Comparison of ENCODE assay signal across 10 cellular contexts in genomic region chr9:20209421-20210340, GRCh38.
DNase-seq lines count a peak whose midpoint lies in the region; ATAC-seq and FAIRE-seq lines count a peak whose summit lies in the region.
"Had no signal": no experiment of that assay in that cellular context is flagged by ENCODE, and none has a peak within 500 bp of the region (broad histone marks: within the 10 kb centered on the region; RNA-seq: fewer than 3 reads in every experiment).

No MANE protein-coding gene starts in this region.

- peak overlapping the region; percentile 34 for H3K4me3 Mint-ChIP-seq in activated CD4-positive, alpha-beta T cell treated with anti-CD3 and anti-CD28 coated beads, Interleukin-2, amount 10 ng/mL, durations not matched to agents 7 days and 5 days
- H3K4me3 Mint-ChIP-seq in activated naive CD8-positive, alpha-beta T cell: peak overlapping the region; percentile 76

- H3K9me3 Mint-ChIP-seq in activated CD4-positive, alpha-beta T cell treated with anti-CD3 and anti-CD28 coated beads, Interleukin-2, amount 10 ng/mL, durations not matched to agents 7 days and 5 days: peaks cover 7% of the 10 kb centered on the region
- no peaks in the 10 kb centered on the region for H3K9me3 Mint-ChIP-seq in activated naive CD8-positive, alpha-beta T cell (ENCODE audit: low read depth)

- CTCF ChIA-PET in activated CD4-positive, alpha-beta T cell treated with anti-CD3 and anti-CD28 coated beads, Interleukin-2, amount 10 ng/mL, durations not matched to agents 7 days and 5 days (lab: Charles Lee): interaction anchor here (0.7 to 1.2 kb wide), 4 partner anchors 14 to 699 kb away, joined by 3 to 5 read pairs (median 3); no protein-coding TSS in a partner anchor

- POLR2A ChIA-PET in activated CD4-positive, alpha-beta T cell treated with anti-CD3 and anti-CD28 coated beads, Interleukin-2, amount 10 ng/mL, durations not matched to agents 7 days and 5 days (lab: Charles Lee): interaction anchor here (0.7 to 1.7 kb wide), 3 partner anchors 33 to 413 kb away, joined by 3 to 7 read pairs (median 3); partner anchors contain the start of gene MLLT3

- H3K4me1 Mint-ChIP-seq in activated CD4-positive, alpha-beta T cell treated with anti-CD3 and anti-CD28 coated beads, Interleukin-2, amount 10 ng/mL, durations not matched to agents 7 days and 5 days: peaks cover 51% of the 10 kb centered on the region
- peaks cover 38% of the 10 kb centered on the region for H3K4me1 Mint-ChIP-seq in activated naive CD8-positive, alpha-beta T cell (ENCODE audit: low read depth)

- H3K36me3 Mint-ChIP-seq in activated CD4-positive, alpha-beta T cell treated with anti-CD3 and anti-CD28 coated beads, Interleukin-2, amount 10 ng/mL, durations not matched to agents 7 days and 5 days (ENCODE audit: low read depth): peaks cover 20% of the 10 kb centered on the region
- no peaks in the 10 kb centered on the region for H3K36me3 Mint-ChIP-seq in activated naive CD8-positive, alpha-beta T cell

- peak; percentile 55 for FAIRE-seq in GM19239 (lab: Jason Lieb, UNC)

- no peak for ATAC-seq in HG03159 (IDR thresholded peaks at IDR 0.05; ENCODE audit: unreplicated experiment)
- ATAC-seq: body of pancreas had no signal

- peak overlapping the region; percentile 87 for H3K27ac Mint-ChIP-seq in activated CD4-positive, alpha-beta T cell treated with anti-CD3 and anti-CD28 coated beads, Interleukin-2, amount 10 ng/mL, durations not matched to agents 7 days and 5 days
- H3K27ac Mint-ChIP-seq in activated naive CD8-positive, alpha-beta T cell: peak overlapping the region; percentile 97

- DNase-seq in GM19239 (ENCODE audit: insufficient read length, low spot score): no peak
- DNase-seq in activated CD4-positive, alpha-beta T cell treated with anti-CD3 and anti-CD28 coated beads, Interleukin-2, amount 10 ng/mL, durations not matched to agents 7 days and 5 days: peak; percentile 88
- DNase-seq in stimulated activated CD8-positive, alpha-beta memory T cell treated with anti-CD3 and anti-CD28 coated beads, Interleukin-12 subunit alpha, Interleukin-12 subunit beta, amount 100 ng/mL, for 24 hours (ENCODE audit: extremely low read depth): peak; percentile 36
- no peak for DNase-seq in HPDE6-E6E7 (ENCODE audit: extremely low spot score)
- no peak for DNase-seq in inferior parietal cortex (ENCODE audit: extremely low spot score)
- no peak for DNase-seq in amygdala (lab: John Stamatoyannopoulos, UW)
- DNase-seq: body of pancreas, SHP77 treated with DMSO at 0.1 percent for 48 hours had no signal

- H3K27me3 Mint-ChIP-seq in activated CD4-positive, alpha-beta T cell treated with anti-CD3 and anti-CD28 coated beads, Interleukin-2, amount 10 ng/mL, durations not matched to agents 7 days and 5 days: no peaks in the 10 kb centered on the region
- H3K27me3 Mint-ChIP-seq in activated naive CD8-positive, alpha-beta T cell: no peaks in the 10 kb centered on the region

Comparison
In these comparisons a context has a peak if more than half of its experiments do, and no peak if none do; other contexts are left out.
1. DNase-seq: peak in activated CD4-positive, alpha-beta T cell treated with anti-CD3 and anti-CD28 coated beads, Interleukin-2, amount 10 ng/mL, durations not matched to agents 7 days and 5 days (single experiment) and stimulated activated CD8-positive, alpha-beta memory T cell treated with anti-CD3 and anti-CD28 coated beads, Interleukin-12 subunit alpha, Interleukin-12 subunit beta, amount 100 ng/mL, for 24 hours (single experiment); none in GM19239 (single experiment), HPDE6-E6E7 (single experiment), inferior parietal cortex (single experiment) and amygdala (0 of 56).